In genomic region chr16:56931769-56932587, GRCh38 we compare ENCODE assay signal across 1 cellular context.
TF ChIP-seq lines count a peak whose summit lies in the region.

Gene HERPUD1, plus strand, starts transcription at chr16:56932142. Its CDS starts 103 bp downstream, at chr16:56932245.

TF ChIP-seq in K562, 482 proteins besides CTCF, POLR2A, EP300 and RAD21 (continued from another document and continues in another):
- peak; percentile 61 to 93 (median 89) for TF ChIP-seq YY1 (IDR thresholded peaks at IDR 0.05; ENCODE audit: borderline replicate concordance in 1 of 3, control insufficient read depth in 1 of 3, extremely low read depth in 1 of 3, insufficient read depth in 3 of 3, insufficient read length in 1 of 3, insufficient replicate concordance in 2 of 3, low read depth in 1 of 3, low read length in 2 of 3)
- TF ChIP-seq FOSL1 (tag; conservative IDR thresholded peaks at IDR 0.05): peak; percentile 77
- peak; percentile 97 for TF ChIP-seq POLR2H (tag; IDR thresholded peaks at IDR 0.05; ENCODE audit: low read depth)
- peak; percentile 48 for TF ChIP-seq GABPA (tag; conservative IDR thresholded peaks at IDR 0.05; ENCODE audit: low read depth)
- TF ChIP-seq ZNF175 (CRISPR knock-in tag; IDR thresholded peaks at IDR 0.05; ENCODE audit: low read depth): peak; percentile 90
- no peak for TF ChIP-seq ZNF408 (CRISPR knock-in tag; IDR thresholded peaks at IDR 0.05; ENCODE audit: low read depth)
- TF ChIP-seq DACH1 (IDR thresholded peaks at IDR 0.05; ENCODE audit: partially characterized antibody): peak; percentile 23
- peak; percentile 84; the same call in 1 of the 2 replicates for TF ChIP-seq HMGXB4 (CRISPR knock-in tag; IDR thresholded peaks at IDR 0.05)
- TF ChIP-seq ZC3H11A (IDR thresholded peaks at IDR 0.05; ENCODE audit: low read depth, low read length): no peak
- TF ChIP-seq STAT5A (IDR thresholded peaks at IDR 0.05; ENCODE audit: borderline replicate concordance, low read length): no peak
- peak; percentile 78 for TF ChIP-seq ASH1L (IDR thresholded peaks at IDR 0.05; ENCODE audit: borderline replicate concordance, low read depth, partially characterized antibody)
- TF ChIP-seq CTBP1 (IDR thresholded peaks at IDR 0.05; ENCODE audit: borderline replicate concordance): peak; percentile 75; the same call in 1 of the 2 replicates
- peak; percentile 76 for TF ChIP-seq TAF9B (IDR thresholded peaks at IDR 0.05; ENCODE audit: partially characterized antibody)
- no peak; a peak in 1 of 4 replicates for TF ChIP-seq TBL1XR1 (IDR thresholded peaks at IDR 0.05; ENCODE audit: low read length in 2 of 2)
- peak; percentile 96 for TF ChIP-seq ATF7 (IDR thresholded peaks at IDR 0.05)
- no peak for TF ChIP-seq NFATC3 (IDR thresholded peaks at IDR 0.05)
- 0 out of 2 replicates have a peak, but pooled peaks have one; percentile 1 for TF ChIP-seq ZBTB2 (IDR thresholded peaks at IDR 0.05)
- peak; percentile 96 for TF ChIP-seq CREM (IDR thresholded peaks at IDR 0.05; ENCODE audit: low read depth)
- peak; percentile 56 to 88; a peak in 3 of 4 replicates for TF ChIP-seq RCOR1 (IDR thresholded peaks at IDR 0.05; ENCODE audit: borderline replicate concordance in 1 of 2, low read depth in 2 of 2, low read length in 2 of 2)
- peak; percentile 90 for TF ChIP-seq U2AF1 (optimal IDR thresholded peaks at IDR 0.05; ENCODE audit: low read depth, low read length)
- TF ChIP-seq ZBTB17 (CRISPR knock-in tag; IDR thresholded peaks at IDR 0.05): peak; percentile 7; the same call in 1 of the 2 replicates
- peak; percentile 96; the same call in 1 of the 2 replicates for TF ChIP-seq ZNF592 (IDR thresholded peaks at IDR 0.05)
- TF ChIP-seq POLR2AphosphoS5 (IDR thresholded peaks at IDR 0.05; ENCODE audit: control insufficient read depth, insufficient read depth, low read depth, low read length): peak; percentile 96
- no peak for TF ChIP-seq ZFPM2 (CRISPR knock-in tag; IDR thresholded peaks at IDR 0.05)
- peak; percentile 20; the same call in 1 of the 2 replicates for TF ChIP-seq RNF2 (IDR thresholded peaks at IDR 0.05)
- peak; percentile 76 for TF ChIP-seq ETS1 (conservative IDR thresholded peaks at IDR 0.05; ENCODE audit: control insufficient read depth, low read depth, low read length)
- peak; percentile 99 for TF ChIP-seq AFF4 (CRISPR knock-in tag; IDR thresholded peaks at IDR 0.05)
- TF ChIP-seq ZNF766 (CRISPR knock-in tag; conservative IDR thresholded peaks at IDR 0.05): peak; percentile 84
- peak; percentile 96 for TF ChIP-seq TAF1 (IDR thresholded peaks at IDR 0.05; ENCODE audit: control insufficient read depth, extremely low read depth, insufficient read depth, low read length, severe bottlenecking)
- peak; percentile 100 for TF ChIP-seq CEBPG (CRISPR knock-in tag; IDR thresholded peaks at IDR 0.05)
- peak; percentile 97 to 98 for TF ChIP-seq CEBPG (tag; conservative IDR thresholded peaks at IDR 0.05 in 1 of 2, IDR thresholded peaks at IDR 0.05 in 1 of 2)
- TF ChIP-seq ESRRA (IDR thresholded peaks at IDR 0.05; ENCODE audit: borderline replicate concordance, low read depth): peak; percentile 47; the same call in 1 of the 2 replicates
- peak; percentile 74 for TF ChIP-seq CHD1 (IDR thresholded peaks at IDR 0.05; ENCODE audit: low read length)
- TF ChIP-seq ZNF77 (CRISPR knock-in tag; IDR thresholded peaks at IDR 0.05): no peak
- peak; percentile 98 for TF ChIP-seq CEBPB (tag; IDR thresholded peaks at IDR 0.05)
- TF ChIP-seq GMEB1 (CRISPR knock-in tag; IDR thresholded peaks at IDR 0.05): peak; percentile 68; the same call in 1 of the 2 replicates
- TF ChIP-seq ZC3H8 (IDR thresholded peaks at IDR 0.05): no peak
- no peak for TF ChIP-seq ZNF699 (CRISPR knock-in tag; IDR thresholded peaks at IDR 0.05; ENCODE audit: insufficient replicate concordance)
- no peak for TF ChIP-seq ZNF143 (CRISPR knock-in tag; IDR thresholded peaks at IDR 0.05)
